Comparison of ENCODE assay signal across 12 cellular contexts in genomic region chr6:491233-491632, GRCh38.
DNase-seq lines count a peak whose midpoint lies in the region; ATAC-seq, FAIRE-seq and TF ChIP-seq lines count a peak whose summit lies in the region.
"Had no signal": no experiment of that assay in that cellular context is flagged by ENCODE, and none has a peak within 500 bp of the region (broad histone marks: within the 10 kb centered on the region; RNA-seq: fewer than 3 reads in every experiment).

No MANE protein-coding gene starts in this region.

- TF ChIP-seq CTCF in natural killer cell (IDR thresholded peaks at IDR 0.05) = no peak

- H3K4me1 Mint-ChIP-seq in T-cell (peaks cover 70 to 78% (median 71%) of the 10 kb centered on the region in 3 donors), natural killer cell (peaks cover 57 to 58% of the 10 kb centered on the region in 2 donors)
- H3K4me1 Mint-ChIP-seq: H9 had no signal

- no peak for TF ChIP-seq POLR2A in GM12891 (IDR thresholded peaks at IDR 0.05; ENCODE audit: low read depth, low read length)

- peak; percentile 51 to 73 (median 66) for ATAC-seq in T-cell (replicated peaks in 1 of 4)
- peak; percentile 24 to 49 (median 36) for ATAC-seq in natural killer cell

- peak overlapping the region; percentile 13 to 60 (median 50) for H3K4me3 Mint-ChIP-seq in T-cell
- peak overlapping the region; percentile 37 for H3K4me3 Mint-ChIP-seq in natural killer cell
- H3K4me3 Mint-ChIP-seq: H9 had no signal

- DNase-seq in GM12891 (ENCODE audit: insufficient read length, low spot score) (no peak), T-cell (peak in 24 of 34 experiments; percentile 19 to 49 (median 32)), natural killer cell (no peak), ACHN (no peak), NCI-H2227 treated with DMSO at 0.1 percent for 48 hours (lab: John Stamatoyannopoulos, UW) (no peak), cardiac septum (ENCODE audit: low spot score) (no peak), HTR-8/SVneo (ENCODE audit: insufficient read length, low spot score) (no peak)
- peak; percentile 37 for DNase-seq in activated effector memory CD4-positive, alpha-beta T cell treated with Interleukin-2 at 50 U/mL for 16 hours
- DNase-seq: H9, NCI-H187, NCI-H524 treated with DMSO at 0.1 percent for 48 hours had no signal

- POLR2A ChIA-PET in T-cell (lab: Charles Lee) = interaction anchor here in 1 of 2 donors (0.6 kb wide), 1 partner anchor 8 kb away, joined by 3 read pairs; no protein-coding TSS in a partner anchor

- H3K36me3 Mint-ChIP-seq in T-cell = peaks cover 21% of the 10 kb centered on the region
- no peaks in the 10 kb centered on the region for H3K36me3 Mint-ChIP-seq in natural killer cell

- no peaks in the 10 kb centered on the region for H3K27me3 Mint-ChIP-seq in T-cell
- no peaks in the 10 kb centered on the region for H3K27me3 Mint-ChIP-seq in natural killer cell (ENCODE audit: low read depth in 2 of 2)

- no peaks in the 10 kb centered on the region for H3K9me3 Mint-ChIP-seq in T-cell
- no peaks in the 10 kb centered on the region for H3K9me3 Mint-ChIP-seq in natural killer cell

- FAIRE-seq in GM12891 (lab: Jason Lieb, UNC) (peak; percentile 73), HTR-8/SVneo (lab: Jason Lieb, UNC) (no peak)
- FAIRE-seq: endothelial cell of umbilical vein had no signal

- H3K27ac Mint-ChIP-seq in T-cell (peak overlapping the region; percentile 77 to 94), natural killer cell (peak overlapping the region; percentile 87 to 92)
- H3K27ac Mint-ChIP-seq: H9 had no signal

- CTCF ChIA-PET in T-cell (lab: Charles Lee) = interaction anchor here in 1 of 2 donors (1.5 kb wide), 1 partner anchor 11 kb away, joined by 4 read pairs; no protein-coding TSS in a partner anchor

- intact Hi-C loops in natural killer cell (cut with micrococcal nuclease) (loop anchor here (5.0 kb wide), 2 partner anchors 59 to 199 kb away; partner anchors contain the start of gene DUSP22), cardiac septum (cut with DNase I) (no loop called here)

- in situ Hi-C loops in ACHN (cut with HindIII; ENCODE audit: low pct_ligation_motif_present, low pct_unique_long_range_greater_than_20kb, low sequenced_read_pairs) = no loop called here

TF ChIP-seq in GM12891, 5 proteins besides CTCF, POLR2A, EP300 and RAD21:
- no peak for TF ChIP-seq POU2F2 (IDR thresholded peaks at IDR 0.05; ENCODE audit: low read depth, low read length)
TF ChIP-seq in GM12891: peak in this region for 0.

Comparison
In these comparisons a context has a peak if more than half of its experiments do, and no peak if none do; other contexts are left out.
1. DNase-seq: peak in T-cell (24 of 34) and activated effector memory CD4-positive, alpha-beta T cell treated with Interleukin-2 at 50 U/mL for 16 hours (single experiment); none in GM12891 (single experiment), natural killer cell (single experiment), ACHN (single experiment), NCI-H2227 treated with DMSO at 0.1 percent for 48 hours (single experiment), cardiac septum (single experiment) and HTR-8/SVneo (single experiment).